ENCODE assay signal across 8 cellular contexts in genomic region chr2:85433511-85434089, GRCh38. TPM values are rescaled to one million over a fixed set of nuclear protein-coding genes. Genes with fewer than 3 reads are reported as not detected.
A peak's percentile ranks its signal among the peaks of the same experiment; 100 is the strongest.
DNase-seq lines count a peak whose midpoint lies in the region; ATAC-seq, FAIRE-seq and TF ChIP-seq lines count a peak whose summit lies in the region.

No MANE protein-coding gene starts in this region.

- H3K4me3 ChIP-seq in bronchial epithelial cell (ENCODE audit: low read depth, low read length): no peak overlapping the region
- no peak overlapping the region for H3K4me3 ChIP-seq in thyroid gland (replicated peaks in 1 of 3)

- H3K4me1 ChIP-seq in thyroid gland: peaks cover 72 to 82% of the 10 kb centered on the region in 2 donors

- H3K27me3 ChIP-seq in bronchial epithelial cell (ENCODE audit: control insufficient read depth, insufficient read depth, low read length) (no peaks in the 10 kb centered on the region), thyroid gland (no peaks in the 10 kb centered on the region)

- FAIRE-seq in bronchial epithelial cell (lab: Jason Lieb, UNC): peak; percentile 91

- DNase-seq in NCI-H748 (lab: John Stamatoyannopoulos, UW; ENCODE audit: unreplicated experiment) (peak; percentile 5), NCI-H748 treated with DMSO at 0.1 percent for 48 hours (lab: John Stamatoyannopoulos, UW) (no peak), bronchial epithelial cell (ENCODE audit: low read depth) (peak; percentile 78), left lobe of liver (ENCODE audit: low spot score) (peak; percentile 75), thyroid gland (peak; percentile 93 to 94), HuH-7.5 (ENCODE audit: low spot score) (no peak), KBM-7 (no peak)
- no peak for DNase-seq in activated CD4-positive, CD25-positive, alpha-beta regulatory T cell (lab: John Stamatoyannopoulos, UW)

- no peak for TF ChIP-seq CTCF in bronchial epithelial cell (IDR thresholded peaks at IDR 0.05; ENCODE audit: insufficient read depth, low read length, severe bottlenecking)
- TF ChIP-seq CTCF in thyroid gland (IDR thresholded peaks at IDR 0.05): peak in 1 of 6 experiments; percentile 22

- in situ Hi-C loops in KBM-7 (cut with MboI; ENCODE audit: low pct_unique_long_range_greater_than_20kb, low sequenced_read_pairs): no loop called here

- peak in 1 of 2 donors; percentile 61 for TF ChIP-seq POLR2A in thyroid gland (IDR thresholded peaks at IDR 0.05)

- peak; percentile 62 for ATAC-seq in left lobe of liver

- H3K9me3 ChIP-seq in thyroid gland: no peaks in the 10 kb centered on the region

- WGBS in thyroid gland, 2 donors: 13 to 14% methylated on average over 5 to 6 of the region's 6 CpGs

- intact Hi-C loops in thyroid gland (cut with DNase I): loop anchor here (5.0 kb wide), 1 partner anchor 114 kb away; no protein-coding TSS in a partner anchor

- no peaks in the 10 kb centered on the region for H3K36me3 ChIP-seq in bronchial epithelial cell (ENCODE audit: control insufficient read depth, insufficient read depth, low read length)
- no peaks in the 10 kb centered on the region for H3K36me3 ChIP-seq in thyroid gland

- H3K27ac ChIP-seq in thyroid gland: peak overlapping the region; percentile 77 to 99 (median 90)

RNA-seq across cellular contexts. Expression of gene SH2D6, which starts 15.1 kb away (rescaled TPM):
- 0.13 TPM in 1 of 2 replicates, not detected in the other for total RNA-seq in bronchial epithelial cell
- total RNA-seq in left lobe of liver: 3.1 TPM
- 1 to 10 TPM; 1.6 to 9.0 (median 4.1) TPM for total RNA-seq in thyroid gland

RNA-seq across cellular contexts. Expression of gene CAPG, which starts 23.4 kb away (rescaled TPM):
- total RNA-seq in bronchial epithelial cell (701 and 871 TPM in 2 replicates), left lobe of liver (5.0 TPM), thyroid gland (100 to 1,000 TPM; 155 to 257 (median 225) TPM)

Comparison
In these comparisons a context has a peak if more than half of its experiments do, and no peak if none do; other contexts are left out.
1. DNase-seq: peak in NCI-H748 (single experiment), bronchial epithelial cell (single experiment), left lobe of liver (single experiment) and thyroid gland (2 of 2); none in NCI-H748 treated with DMSO at 0.1 percent for 48 hours (single experiment), HuH-7.5 (single experiment), KBM-7 (single experiment) and activated CD4-positive, CD25-positive, alpha-beta regulatory T cell (0 of 4).
2. RNA of gene CAPG, which starts 23.4 kb away (total RNA-seq): 701 to 871 TPM in bronchial epithelial cell and 155 to 257 TPM in thyroid gland; 5.0 TPM in left lobe of liver (single experiment); every median in the first group is over 10 times any median in the second.